ENCODE assay signal across 1 cellular context in genomic region chr14:23601845-23602180, GRCh38.
TF ChIP-seq lines count a peak whose summit lies in the region.

No MANE protein-coding gene starts in this region.

TF ChIP-seq in GM12878, 131 proteins besides CTCF, POLR2A, EP300 and RAD21:
- peak; percentile 39; the same call in 1 of the 2 replicates for TF ChIP-seq PAX5 (IDR thresholded peaks at IDR 0.05; ENCODE audit: borderline replicate concordance, low read depth, low read length)
- TF ChIP-seq WRNIP1 (IDR thresholded peaks at IDR 0.05; ENCODE audit: borderline replicate concordance, low read depth, low read length), result no peak
- TF ChIP-seq, protein P1, sequence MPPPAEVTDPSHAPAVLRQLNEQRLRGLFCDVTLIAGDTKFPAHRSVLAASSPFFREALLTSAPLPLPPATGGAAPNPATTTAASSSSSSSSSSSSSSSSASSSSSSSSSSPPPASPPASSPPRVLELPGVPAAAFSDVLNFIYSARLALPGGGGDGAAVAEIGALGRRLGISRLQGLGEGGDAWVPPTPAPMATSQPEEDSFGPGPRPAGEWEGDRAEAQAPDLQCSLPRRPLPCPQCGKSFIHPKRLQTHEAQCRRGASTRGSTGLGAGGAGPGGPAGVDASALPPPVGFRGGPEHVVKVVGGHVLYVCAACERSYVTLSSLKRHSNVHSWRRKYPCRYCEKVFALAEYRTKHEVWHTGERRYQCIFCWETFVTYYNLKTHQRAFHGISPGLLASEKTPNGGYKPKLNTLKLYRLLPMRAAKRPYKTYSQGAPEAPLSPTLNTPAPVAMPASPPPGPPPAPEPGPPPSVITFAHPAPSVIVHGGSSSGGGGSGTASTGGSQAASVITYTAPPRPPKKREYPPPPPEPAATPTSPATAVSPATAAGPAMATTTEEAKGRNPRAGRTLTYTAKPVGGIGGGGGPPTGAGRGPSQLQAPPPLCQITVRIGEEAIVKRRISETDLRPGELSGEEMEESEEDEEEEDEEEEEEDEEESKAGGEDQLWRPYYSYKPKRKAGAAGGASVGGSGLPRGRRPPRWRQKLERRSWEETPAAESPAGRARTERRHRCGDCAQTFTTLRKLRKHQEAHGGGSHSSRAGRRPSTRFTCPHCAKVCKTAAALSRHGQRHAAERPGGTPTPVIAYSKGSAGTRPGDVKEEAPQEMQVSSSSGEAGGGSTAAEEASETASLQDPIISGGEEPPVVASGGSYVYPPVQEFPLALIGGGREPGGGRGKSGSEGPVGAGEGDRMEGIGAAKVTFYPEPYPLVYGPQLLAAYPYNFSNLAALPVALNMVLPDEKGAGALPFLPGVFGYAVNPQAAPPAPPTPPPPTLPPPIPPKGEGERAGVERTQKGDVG (CRISPR knock-in tag; IDR thresholded peaks at IDR 0.05), result no peak
- TF ChIP-seq RUNX3 (IDR thresholded peaks at IDR 0.05; ENCODE audit: low read length), result peak; percentile 85
- peak; percentile 27; the same call in 1 of the 2 replicates for TF ChIP-seq NFIC (IDR thresholded peaks at IDR 0.05; ENCODE audit: low read depth, low read length)
- TF ChIP-seq PAX8 (IDR thresholded peaks at IDR 0.05), result no peak
- TF ChIP-seq NKRF (conservative IDR thresholded peaks at IDR 0.05), result no peak
- TF ChIP-seq NR2F1 (conservative IDR thresholded peaks at IDR 0.05), result peak; percentile 86
- TF ChIP-seq, protein P2, sequence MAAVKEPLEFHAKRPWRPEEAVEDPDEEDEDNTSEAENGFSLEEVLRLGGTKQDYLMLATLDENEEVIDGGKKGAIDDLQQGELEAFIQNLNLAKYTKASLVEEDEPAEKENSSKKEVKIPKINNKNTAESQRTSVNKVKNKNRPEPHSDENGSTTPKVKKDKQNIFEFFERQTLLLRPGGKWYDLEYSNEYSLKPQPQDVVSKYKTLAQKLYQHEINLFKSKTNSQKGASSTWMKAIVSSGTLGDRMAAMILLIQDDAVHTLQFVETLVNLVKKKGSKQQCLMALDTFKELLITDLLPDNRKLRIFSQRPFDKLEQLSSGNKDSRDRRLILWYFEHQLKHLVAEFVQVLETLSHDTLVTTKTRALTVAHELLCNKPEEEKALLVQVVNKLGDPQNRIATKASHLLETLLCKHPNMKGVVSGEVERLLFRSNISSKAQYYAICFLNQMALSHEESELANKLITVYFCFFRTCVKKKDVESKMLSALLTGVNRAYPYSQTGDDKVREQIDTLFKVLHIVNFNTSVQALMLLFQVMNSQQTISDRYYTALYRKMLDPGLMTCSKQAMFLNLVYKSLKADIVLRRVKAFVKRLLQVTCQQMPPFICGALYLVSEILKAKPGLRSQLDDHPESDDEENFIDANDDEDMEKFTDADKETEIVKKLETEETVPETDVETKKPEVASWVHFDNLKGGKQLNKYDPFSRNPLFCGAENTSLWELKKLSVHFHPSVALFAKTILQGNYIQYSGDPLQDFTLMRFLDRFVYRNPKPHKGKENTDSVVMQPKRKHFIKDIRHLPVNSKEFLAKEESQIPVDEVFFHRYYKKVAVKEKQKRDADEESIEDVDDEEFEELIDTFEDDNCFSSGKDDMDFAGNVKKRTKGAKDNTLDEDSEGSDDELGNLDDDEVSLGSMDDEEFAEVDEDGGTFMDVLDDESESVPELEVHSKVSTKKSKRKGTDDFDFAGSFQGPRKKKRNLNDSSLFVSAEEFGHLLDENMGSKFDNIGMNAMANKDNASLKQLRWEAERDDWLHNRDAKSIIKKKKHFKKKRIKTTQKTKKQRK (IDR thresholded peaks at IDR 0.05; ENCODE audit: low read depth, low read length), result no peak
- no peak for TF ChIP-seq MTA2 (IDR thresholded peaks at IDR 0.05; ENCODE audit: low read depth)
- no peak for TF ChIP-seq FOS (IDR thresholded peaks at IDR 0.05; ENCODE audit: borderline replicate concordance, extremely low read depth, insufficient read length)
- TF ChIP-seq USF1 (IDR thresholded peaks at IDR 0.05; ENCODE audit: borderline replicate concordance, extremely low read length, insufficient read depth, low read depth, low read length), result no peak
- no peak for TF ChIP-seq HDAC2 (IDR thresholded peaks at IDR 0.05)
- no peak for TF ChIP-seq SP1 (IDR thresholded peaks at IDR 0.05; ENCODE audit: low read depth, low read length)
- TF ChIP-seq STAT1 (conservative IDR thresholded peaks at IDR 0.05), result no peak
- TF ChIP-seq BCL11A (IDR thresholded peaks at IDR 0.05; ENCODE audit: low read depth, low read length), result peak; percentile 31; the same call in 1 of the 2 replicates
- 0 out of 4 replicates have a peak, but pooled peaks of 1 of the 2 experiments have one; percentile 18 for TF ChIP-seq ETV6 (conservative IDR thresholded peaks at IDR 0.05 in 1 of 2, IDR thresholded peaks at IDR 0.05 in 1 of 2; ENCODE audit: borderline replicate concordance in 1 of 2, low read depth in 1 of 2)
- no peak for TF ChIP-seq TCF3 (IDR thresholded peaks at IDR 0.05; ENCODE audit: borderline replicate concordance, insufficient read depth, low read depth, low read length)
- 0 out of 2 replicates have a peak, but pooled peaks have one; percentile 39 for TF ChIP-seq MEF2A (IDR thresholded peaks at IDR 0.05; ENCODE audit: insufficient read depth, low read depth, low read length)
